Comparison of ENCODE assay signal across 18 cellular contexts in genomic region chr2:174554514-174555119, GRCh38. TPM values are rescaled to one million over a fixed set of nuclear protein-coding genes. Genes with fewer than 3 reads are reported as not detected.
A peak's percentile ranks its signal among the peaks of the same experiment; 100 is the strongest.
DNase-seq lines count a peak whose midpoint lies in the region; ATAC-seq and TF ChIP-seq lines count a peak whose summit lies in the region.
"Had no signal": no experiment of that assay in that cellular context is flagged by ENCODE, and none has a peak within 500 bp of the region (broad histone marks: within the 10 kb centered on the region; RNA-seq: fewer than 3 reads in every experiment).

No MANE protein-coding gene starts in this region.

- H3K36me3 ChIP-seq in left ventricle myocardium inferior, result peaks cover 10% of the 10 kb centered on the region
- H3K36me3 ChIP-seq: ovary, transverse colon, WERI-Rb-1 had no signal

- ATAC-seq in Right ventricle myocardium inferior (no peak), T-helper 17 cell (peak; percentile 82), GM21723 (IDR thresholded peaks at IDR 0.05; ENCODE audit: unreplicated experiment) (no peak)

- H3K4me3 Mint-ChIP-seq in T-helper 17 cell, result no peak overlapping the region
- peak overlapping the region in 3 of 5 donors; percentile 60 to 86 (median 69) for H3K4me3 Mint-ChIP-seq in immature natural killer cell
- H3K4me3 Mint-ChIP-seq: brain had no signal

- H3K27ac ChIP-seq in left ventricle myocardium inferior (replicated peaks), result peak overlapping the region; percentile 64
- H3K27ac ChIP-seq: ovary, SK-N-MC, WERI-Rb-1 had no signal

- H3K4me1 Mint-ChIP-seq in T-helper 17 cell (peaks cover 26% of the 10 kb centered on the region), immature natural killer cell (peaks cover 44 to 56% of the 10 kb centered on the region in 2 donors)
- H3K4me1 Mint-ChIP-seq: brain had no signal

- H3K27me3 Mint-ChIP-seq in T-helper 17 cell (no peaks in the 10 kb centered on the region), immature natural killer cell (ENCODE audit: low read depth in 3 of 3) (peaks cover 0 to 6% (median 0%) of the 10 kb centered on the region in 3 donors)
- H3K27me3 Mint-ChIP-seq: brain had no signal

- intact Hi-C loops in left ventricle myocardium inferior (cut with micrococcal nuclease), result loop anchor here (5.0 kb wide), 1 partner anchor 378 kb away; no protein-coding TSS in a partner anchor
- intact Hi-C loops in Right ventricle myocardium inferior (cut with DNase I), result no loop called here
- intact Hi-C loops in posterior cingulate gyrus (cut with DNase I), result no loop called here

- DNase-seq in left ventricle myocardium inferior, result no peak
- no peak for DNase-seq in Right ventricle myocardium inferior (ENCODE audit: missing footprints)
- DNase-seq in T-helper 17 cell, result no peak
- no peak for DNase-seq in immature natural killer cell
- no peak for DNase-seq in posterior cingulate gyrus
- DNase-seq in NCI-H187 (lab: John Stamatoyannopoulos, UW), result no peak
- no peak for DNase-seq in NCI-H345 treated with DMSO at 0.1 percent for 48 hours (lab: John Stamatoyannopoulos, UW; ENCODE audit: unreplicated experiment)
- DNase-seq: DMS153; mesendoderm; MM.1S; ovary; stimulated activated CD4-positive, alpha-beta T cell treated with anti-CD3 and anti-CD28 coated beads, Interleukin-12 subunit alpha, Interleukin-12 subunit beta, amount 100 ng/mL, for 4 hours; WERI-Rb-1 had no signal

- H3K9me3 Mint-ChIP-seq in immature natural killer cell, result no peaks in the 10 kb centered on the region

- no peaks in the 10 kb centered on the region for H3K27me3 ChIP-seq in left ventricle myocardium inferior (ENCODE audit: low read depth)
- H3K27me3 ChIP-seq: ovary, transverse colon had no signal

- TF ChIP-seq CTCF in left ventricle myocardium inferior (IDR thresholded peaks at IDR 0.05; ENCODE audit: borderline replicate concordance), result no peak

- no peak overlapping the region for H3K4me3 ChIP-seq in left ventricle myocardium inferior
- H3K4me3 ChIP-seq: ovary, SK-N-MC, transverse colon had no signal

- H3K27ac Mint-ChIP-seq in T-helper 17 cell (peak overlapping the region; percentile 92), immature natural killer cell (peak overlapping the region; percentile 75 to 95 (median 94))
- H3K27ac Mint-ChIP-seq: brain had no signal

- H3K36me3 Mint-ChIP-seq in T-helper 17 cell (ENCODE audit: low read depth) (peaks cover 2% of the 10 kb centered on the region), immature natural killer cell (peaks cover 0 to 19% (median 6%) of the 10 kb centered on the region in 3 donors)
- H3K36me3 Mint-ChIP-seq: brain had no signal

- H3K9me3 ChIP-seq in left ventricle myocardium inferior (replicated peaks) (peaks cover 7% of the 10 kb centered on the region), T-helper 17 cell (ENCODE audit: control insufficient read depth, low read length, poor library complexity, severe bottlenecking) (no peaks in the 10 kb centered on the region)
- H3K9me3 ChIP-seq: ovary, transverse colon had no signal

- H3K4me1 ChIP-seq in left ventricle myocardium inferior, result peaks cover 18% of the 10 kb centered on the region

RNA-seq across cellular contexts. Expression of gene WIPF1, which starts 43.0 kb away (rescaled TPM):
- 15.0 TPM for total RNA-seq in left ventricle myocardium inferior
- 19.4 TPM for total RNA-seq in Right ventricle myocardium inferior
- total RNA-seq in T-helper 17 cell, result 100 to 1,000 TPM; 368 to 424 TPM
- polyA plus RNA-seq in immature natural killer cell, result 100 to 1,000 TPM in 2 of 3 donors, 10 to 100 TPM in 1; 93.7 to 252 (median 131) TPM
- total RNA-seq: HT-29 had no signal

Comparison
In these comparisons a context has a peak if more than half of its experiments do, and no peak if none do; other contexts are left out.
1. RNA of gene WIPF1, which starts 43.0 kb away (total RNA-seq): 368 to 424 TPM in T-helper 17 cell; 19.4 TPM in Right ventricle myocardium inferior (single experiment) and 15.0 TPM in left ventricle myocardium inferior (single experiment); every median in the first group is over 10 times any median in the second.